In genomic region chr4:128690009-128690408, GRCh38 we compare ENCODE assay signal across 28 cellular contexts.
"Had no signal": no experiment of that assay in that cellular context is flagged by ENCODE, and none has a peak within 500 bp of the region (broad histone marks: within the 10 kb centered on the region; RNA-seq: fewer than 3 reads in every experiment).

No MANE protein-coding gene starts in this region.

- H3K27me3 ChIP-seq: ascending aorta, esophagus muscularis mucosa, gastroesophageal sphincter, neutrophil, ovary, vagina had no signal

- H3K4me3 Mint-ChIP-seq: activated CD8-positive, alpha-beta T cell treated with anti-CD3 and anti-CD28 coated beads, Interleukin-2, amount 10 ng/mL, durations not matched to agents 7 days and 5 days; activated naive CD4-positive, alpha-beta T cell treated with anti-CD3 and anti-CD28 coated beads, Interleukin-2, amount 50 U/mL, for 24 hours; activated T-helper 1 cell treated with anti-CD3 and anti-CD28 coated beads, Interleukin-12 subunit alpha, Interleukin-12 subunit beta, Interleukin-2, Interleukin-4 antibody, amounts not matched to agents 30 ng/mL and 10 ng/mL and 1 ng/mL, durations not matched to agents 14 hours and 24 hours and 36 hours; central memory CD8-positive, alpha-beta T cell; mesothelial cell of epicardium; naive thymus-derived CD8-positive, alpha-beta T cell; stimulated activated naive B cell treated with anti-CD40 and anti-IgM and Interleukin-4, amounts not matched to agents 10 μg/mL and 1 μg/mL and 100 μg/mL, for 72 hours had no signal

- H3K27ac ChIP-seq: ascending aorta, esophagus muscularis mucosa, gastroesophageal sphincter, neutrophil, ovary, prostate gland, skin epidermis, vagina, WERI-Rb-1 had no signal

- H3K27ac Mint-ChIP-seq: activated CD8-positive, alpha-beta T cell treated with anti-CD3 and anti-CD28 coated beads, Interleukin-2, amount 10 ng/mL, durations not matched to agents 7 days and 5 days; activated naive CD4-positive, alpha-beta T cell treated with anti-CD3 and anti-CD28 coated beads, Interleukin-2, amount 50 U/mL, for 24 hours; activated T-helper 1 cell treated with anti-CD3 and anti-CD28 coated beads, Interleukin-12 subunit alpha, Interleukin-12 subunit beta, Interleukin-2, Interleukin-4 antibody, amounts not matched to agents 30 ng/mL and 10 ng/mL and 1 ng/mL, durations not matched to agents 14 hours and 24 hours and 36 hours; mesothelial cell of epicardium; naive thymus-derived CD8-positive, alpha-beta T cell; stimulated activated naive B cell treated with anti-CD40 and anti-IgM and Interleukin-4, amounts not matched to agents 10 μg/mL and 1 μg/mL and 100 μg/mL, for 72 hours had no signal

- H3K36me3 ChIP-seq: ascending aorta, esophagus muscularis mucosa, gastroesophageal sphincter, neutrophil, ovary, prostate gland, vagina, WERI-Rb-1 had no signal

- ATAC-seq: activated CD8-positive, alpha-beta T cell treated with anti-CD3 and anti-CD28 coated beads, Interleukin-2, amount 10 ng/mL, durations not matched to agents 7 days and 5 days; gastroesophageal sphincter; left lobe of liver; naive thymus-derived CD8-positive, alpha-beta T cell; stimulated activated naive B cell treated with anti-CD40 and anti-IgM and Interleukin-4, amounts not matched to agents 10 μg/mL and 1 μg/mL and 100 μg/mL, for 72 hours had no signal

- H3K9me3 ChIP-seq: ascending aorta, gastroesophageal sphincter, neutrophil, ovary, prostate gland, vagina had no signal

- DNase-seq: activated CD4-positive, alpha-beta T cell treated with anti-CD3 and anti-CD28 coated beads for 1 hour; activated CD4-positive, alpha-beta T cell treated with anti-CD3 and anti-CD28 coated beads, Interleukin-2, amount 50 U/mL, for 1 hour; activated CD8-positive, alpha-beta T cell treated with anti-CD3 and anti-CD28 coated beads, Interleukin-2, amount 10 ng/mL, durations not matched to agents 7 days and 5 days; activated gamma-delta T cell treated with Interleukin-2 at 50 U/mL for 16 hours; effector memory CD4-positive, alpha-beta T cell; head of caudate nucleus; kidney; mammary epithelial cell; naive thymus-derived CD8-positive, alpha-beta T cell; ovary; stimulated activated CD4-positive, alpha-beta T cell treated with anti-CD3 and anti-CD28 coated beads, Interleukin-15, amount 100 ng/mL, for 24 hours; stimulated activated CD8-positive, alpha-beta memory T cell treated with anti-CD3 and anti-CD28 coated beads, Interleukin-4, amount 100 ng/mL, for 48 hours; stimulated activated naive B cell treated with anti-CD40 and anti-IgM and Interleukin-4, amounts not matched to agents 10 μg/mL and 1 μg/mL and 100 μg/mL, for 72 hours; T-helper 1 cell; trophoblast cell; WERI-Rb-1 had no signal

- H3K27me3 Mint-ChIP-seq: stimulated activated naive B cell treated with anti-CD40 and anti-IgM and Interleukin-4, amounts not matched to agents 10 μg/mL and 1 μg/mL and 100 μg/mL, for 72 hours had no signal

- H3K4me1 ChIP-seq: ascending aorta, esophagus muscularis mucosa, gastroesophageal sphincter, prostate gland, vagina had no signal

- H3K4me3 ChIP-seq: ascending aorta, esophagus muscularis mucosa, gastroesophageal sphincter, ovary, prostate gland, skin epidermis, vagina had no signal

- H3K9me3 Mint-ChIP-seq: central memory CD8-positive, alpha-beta T cell had no signal

- H3K36me3 Mint-ChIP-seq: activated naive CD4-positive, alpha-beta T cell treated with anti-CD3 and anti-CD28 coated beads, Interleukin-2, amount 50 U/mL, for 24 hours; stimulated activated naive B cell treated with anti-CD40 and anti-IgM and Interleukin-4, amounts not matched to agents 10 μg/mL and 1 μg/mL and 100 μg/mL, for 72 hours had no signal

- H3K4me1 Mint-ChIP-seq: activated naive CD4-positive, alpha-beta T cell treated with anti-CD3 and anti-CD28 coated beads, Interleukin-2, amount 50 U/mL, for 24 hours; central memory CD8-positive, alpha-beta T cell; naive thymus-derived CD8-positive, alpha-beta T cell had no signal
